ENCODE assay signal across 10 cellular contexts in the genomic region with DNA sequence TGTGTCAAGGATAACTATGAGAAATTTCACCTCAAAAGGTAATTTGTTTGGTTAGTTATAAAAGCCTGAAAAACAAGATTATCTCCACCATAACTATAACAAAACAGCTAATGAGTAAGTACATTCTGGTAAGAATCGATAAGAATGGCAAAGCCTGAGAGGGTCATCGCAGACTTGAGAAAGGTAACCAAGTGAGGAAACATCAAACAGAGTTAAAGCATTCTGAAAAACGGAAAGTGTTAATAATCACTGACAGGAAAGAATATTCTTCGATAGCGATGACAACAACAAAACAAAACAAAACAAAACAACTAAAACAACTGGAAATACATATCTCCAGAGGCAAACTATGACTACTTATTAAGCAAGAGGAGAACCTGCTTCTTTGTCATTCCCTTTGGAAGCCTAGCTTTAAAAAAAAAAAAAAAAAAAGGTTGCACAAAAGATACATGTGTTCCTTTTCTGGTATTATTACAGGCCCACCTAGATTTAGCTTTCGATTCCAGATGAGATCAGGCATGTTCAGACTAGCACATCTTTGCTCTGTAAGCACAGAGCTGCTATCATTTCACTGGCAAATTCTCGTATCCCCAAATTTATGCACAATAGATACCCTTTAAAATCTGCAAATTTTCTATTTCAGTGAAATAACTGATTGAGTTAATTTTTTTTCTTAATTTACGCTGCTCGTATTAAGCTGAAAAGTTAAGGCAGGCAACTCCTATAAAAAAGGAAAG.
DNase-seq lines count a peak whose midpoint lies in the region; ATAC-seq and TF ChIP-seq lines count a peak whose summit lies in the region.
"Had no signal": no experiment of that assay in that cellular context is flagged by ENCODE, and none has a peak within 500 bp of the region (broad histone marks: within the 10 kb centered on the region; RNA-seq: fewer than 3 reads in every experiment).

No MANE protein-coding gene starts in this region.

- peak; percentile 48 for ATAC-seq in HG03439 (IDR thresholded peaks at IDR 0.05; ENCODE audit: unreplicated experiment)

- peak; percentile 70 for DNase-seq in NCI-H1092 treated with DMSO at 0.1 percent for 48 hours (lab: John Stamatoyannopoulos, UW)
- no peak for DNase-seq in NCI-H1092 (lab: John Stamatoyannopoulos, UW)
- DNase-seq in breast epithelium (ENCODE audit: low spot score in 2 of 2) = no peak
- DNase-seq in LoVo (ENCODE audit: low spot score) = no peak
- no peak for DNase-seq in UCSD-AML1 (lab: John Stamatoyannopoulos, UW; ENCODE audit: unreplicated experiment)
- DNase-seq in activated CD4-positive, alpha-beta T cell treated with anti-CD3 and anti-CD28 coated beads for 1 hour = no peak
- DNase-seq: activated gamma-delta T cell treated with Interleukin-2 at 50 U/mL for 16 hours had no signal

- peak overlapping the region; percentile 85 to 90 for H3K27ac ChIP-seq in breast epithelium
- peak overlapping the region; percentile 95 for H3K27ac ChIP-seq in temporal lobe (ENCODE audit: low read depth, low read length)
- H3K27ac ChIP-seq: neural progenitor cell had no signal

- intact Hi-C loops in breast epithelium (cut with DNase I; ENCODE audit: low total_unique reads) = no loop called here

- H3K27me3 ChIP-seq in breast epithelium = no peaks in the 10 kb centered on the region

- TF ChIP-seq POLR2A in breast epithelium (IDR thresholded peaks at IDR 0.05) = no peak

- H3K36me3 ChIP-seq in breast epithelium = no peaks in the 10 kb centered on the region
- H3K36me3 ChIP-seq: neural progenitor cell had no signal

- no peaks in the 10 kb centered on the region for H3K9me3 ChIP-seq in breast epithelium

- peaks cover 0 to 8% of the 10 kb centered on the region in 2 donors for H3K4me1 ChIP-seq in breast epithelium

- peak overlapping the region in 2 of 3 donors; percentile 35 to 49 for H3K4me3 ChIP-seq in breast epithelium
- H3K4me3 ChIP-seq: neural progenitor cell had no signal

- TF ChIP-seq CTCF in breast epithelium (IDR thresholded peaks at IDR 0.05) = no peak
